22 cellular contexts compared by ENCODE assay signal in genomic region chrX:140434347-140434746, GRCh38.
DNase-seq lines count a peak whose midpoint lies in the region; ATAC-seq and TF ChIP-seq lines count a peak whose summit lies in the region.
"Had no signal": no experiment of that assay in that cellular context is flagged by ENCODE, and none has a peak within 500 bp of the region (broad histone marks: within the 10 kb centered on the region; RNA-seq: fewer than 3 reads in every experiment).

No MANE protein-coding gene starts in this region.

- no peaks in the 10 kb centered on the region for H3K79me2 ChIP-seq in neural progenitor cell (ENCODE audit: low read depth)

- DNase-seq in NCI-H748 (lab: John Stamatoyannopoulos, UW; ENCODE audit: unreplicated experiment) (peak; percentile 27), NCI-H748 treated with DMSO at 0.1 percent for 48 hours (lab: John Stamatoyannopoulos, UW) (no peak), endodermal cell (peak; percentile 54), left colon (no peak), neural progenitor cell (ENCODE audit: low spot score) (no peak), GM19238 (ENCODE audit: insufficient read length, low spot score) (no peak), amniotic stem cell (lab: John Stamatoyannopoulos, UW) (no peak)
- no peak for DNase-seq in activated effector memory CD4-positive, alpha-beta T cell treated with Interleukin-2 at 50 U/mL for 16 hours
- DNase-seq: AML-193; BE2C; CD4-positive, alpha-beta T cell; CD8-positive, alpha-beta memory T cell; DMS 273 treated with DMSO at 0.1 percent for 48 hours; DMS79; EL; GF-D8; GOT3; H7; HCEC 1CT had no signal

- H3K36me3 Mint-ChIP-seq in endodermal cell (ENCODE audit: low read depth) = no peaks in the 10 kb centered on the region
- no peaks in the 10 kb centered on the region for H3K36me3 Mint-ChIP-seq in neural progenitor cell
- H3K36me3 Mint-ChIP-seq: CD14-positive monocyte; CD8-positive, alpha-beta memory T cell had no signal

- H3K9me3 Mint-ChIP-seq in endodermal cell (no peaks in the 10 kb centered on the region), neural progenitor cell (no peaks in the 10 kb centered on the region)
- H3K9me3 Mint-ChIP-seq: CD4-positive, alpha-beta T cell had no signal

- intact Hi-C loops in left colon (cut with DNase I, micrococcal nuclease) = no loop called here

- H3K9ac ChIP-seq in endodermal cell (ENCODE audit: extremely low read depth, low read length, poor library complexity, severe bottlenecking) (no peak overlapping the region), neural progenitor cell (no peak overlapping the region)
- H3K9ac ChIP-seq: BLaER1 treated with 17β-estradiol and CSF1 and Interleukin-3, amounts not matched to agents 10 nM and 100 nM had no signal

- H3K36me3 ChIP-seq in endodermal cell (ENCODE audit: control insufficient read depth, insufficient read depth, low read length) = no peaks in the 10 kb centered on the region
- H3K36me3 ChIP-seq in neural progenitor cell = no peaks in the 10 kb centered on the region
- H3K36me3 ChIP-seq: BE2C; BLaER1 treated with 17β-estradiol and CSF1 and Interleukin-3, amounts not matched to agents 10 nM and 100 nM had no signal

- H4K20me1 ChIP-seq in neural progenitor cell (ENCODE audit: low read depth) = no peaks in the 10 kb centered on the region

- ATAC-seq in left colon = peak; percentile 8

- H3K27ac Mint-ChIP-seq in endodermal cell (no peak overlapping the region), neural progenitor cell (peak overlapping the region; percentile 77)
- H3K27ac Mint-ChIP-seq: CD4-positive, alpha-beta T cell; CD8-positive, alpha-beta memory T cell had no signal

- H3K27me3 ChIP-seq in endodermal cell (ENCODE audit: control insufficient read depth, insufficient read depth, low read length, poor library complexity, severe bottlenecking) (no peaks in the 10 kb centered on the region), neural progenitor cell (no peaks in the 10 kb centered on the region)
- H3K27me3 ChIP-seq: BE2C had no signal

- H3K9me3 ChIP-seq in endodermal cell (ENCODE audit: control insufficient read depth, low read length) (no peaks in the 10 kb centered on the region), neural progenitor cell (ENCODE audit: low read depth) (no peaks in the 10 kb centered on the region)
- H3K9me3 ChIP-seq: BE2C; BLaER1 treated with 17β-estradiol and CSF1 and Interleukin-3, amounts not matched to agents 10 nM and 100 nM had no signal

- H3K4me1 ChIP-seq in endodermal cell (ENCODE audit: control insufficient read depth, insufficient read depth, low read length) (no peaks in the 10 kb centered on the region), neural progenitor cell (no peaks in the 10 kb centered on the region)
- H3K4me1 ChIP-seq: BE2C; BLaER1 treated with 17β-estradiol and CSF1 and Interleukin-3, amounts not matched to agents 10 nM and 100 nM had no signal

- H3K27ac ChIP-seq in endodermal cell (ENCODE audit: low read depth, low read length) (no peak overlapping the region), neural progenitor cell (no peak overlapping the region)
- H3K27ac ChIP-seq: 22Rv1; BLaER1 treated with 17β-estradiol and CSF1 and Interleukin-3, amounts not matched to agents 10 nM and 100 nM had no signal

- no peak for TF ChIP-seq CTCF in endodermal cell (conservative IDR thresholded peaks at IDR 0.05)
- TF ChIP-seq CTCF in neural progenitor cell (IDR thresholded peaks at IDR 0.05) = no peak

- H3K27me3 Mint-ChIP-seq in endodermal cell (ENCODE audit: insufficient read depth) = peaks cover 93% of the 10 kb centered on the region
- peaks cover 14% of the 10 kb centered on the region for H3K27me3 Mint-ChIP-seq in neural progenitor cell (ENCODE audit: insufficient read depth, low read depth)

- no peak overlapping the region for H3K4me3 Mint-ChIP-seq in endodermal cell
- no peak overlapping the region for H3K4me3 Mint-ChIP-seq in neural progenitor cell
- H3K4me3 Mint-ChIP-seq: CD14-positive monocyte; CD4-positive, alpha-beta T cell; CD8-positive, alpha-beta memory T cell had no signal

- H3F3A ChIP-seq in neural progenitor cell (ENCODE audit: low read depth) = peaks cover 10% of the 10 kb centered on the region

- peaks cover 4% of the 10 kb centered on the region for H3K4me1 Mint-ChIP-seq in endodermal cell
- peaks cover 30% of the 10 kb centered on the region for H3K4me1 Mint-ChIP-seq in neural progenitor cell
- H3K4me1 Mint-ChIP-seq: CD14-positive monocyte; CD8-positive, alpha-beta memory T cell had no signal

- H3K4me2 ChIP-seq in neural progenitor cell = no peak overlapping the region
- H3K4me2 ChIP-seq: BLaER1 treated with 17β-estradiol and CSF1 and Interleukin-3, amounts not matched to agents 10 nM and 100 nM had no signal

- WGBS in endodermal cell (ENCODE audit: insufficient coverage in 1 of 2, insufficient read length in 1 of 2), 2 experiments = 79% methylated on average over 2 of the region's 2 CpGs; no CpG with 5 or more reads in 1 of the 2 experiments

- H2AFZ ChIP-seq in neural progenitor cell (replicated peaks) = no peak overlapping the region

- H3K4me3 ChIP-seq in endodermal cell (ENCODE audit: low read length) = no peak overlapping the region
- no peak overlapping the region for H3K4me3 ChIP-seq in neural progenitor cell
- H3K4me3 ChIP-seq: BLaER1 treated with 17β-estradiol and CSF1 and Interleukin-3, amounts not matched to agents 10 nM and 100 nM had no signal

Comparison
In these comparisons a context has a peak if more than half of its experiments do, and no peak if none do; other contexts are left out.
1. DNase-seq: peak in NCI-H748 (single experiment) and endodermal cell (single experiment); none in NCI-H748 treated with DMSO at 0.1 percent for 48 hours (single experiment), left colon (0 of 2), neural progenitor cell (single experiment), GM19238 (single experiment), activated effector memory CD4-positive, alpha-beta T cell treated with Interleukin-2 at 50 U/mL for 16 hours (single experiment) and amniotic stem cell (single experiment).